ENCODE assay signal across 8 cellular contexts in genomic region chr11:62573592-62574362, GRCh38. TPM values are rescaled to one million over a fixed set of nuclear protein-coding genes. Genes with fewer than 3 reads are reported as not detected.
DNase-seq lines count a peak whose midpoint lies in the region; ATAC-seq, FAIRE-seq and TF ChIP-seq lines count a peak whose summit lies in the region.

EEF1G (minus strand) TSS chr11:62573891; CDS start chr11:62573842, 49 bp downstream.

- FAIRE-seq in GM12891 (lab: Jason Lieb, UNC): peak; percentile 88

- WGBS in adipose tissue, 3 donors: 0% methylated on average over 46 of the region's 46 CpGs
- WGBS in upper lobe of left lung, 2 donors: 0 to 1% methylated on average over 35 to 38 of the region's 46 CpGs

- H3K4me1 ChIP-seq in upper lobe of left lung: peaks cover 34 to 45% (median 39%) of the 10 kb centered on the region in 4 donors

- peaks cover 23 to 57% (median 37%) of the 10 kb centered on the region in 4 donors for H3K36me3 ChIP-seq in upper lobe of left lung

- H3K27me3 Mint-ChIP-seq in T-cell: no peaks in the 10 kb centered on the region

- peak; percentile 97 for DNase-seq in GM12891 (ENCODE audit: insufficient read length, low spot score)
- peak; percentile 95 for DNase-seq in NCI-H1436 treated with DMSO at 0.1 percent for 48 hours (lab: John Stamatoyannopoulos, UW)
- DNase-seq in T-cell: peak; percentile 91 to 100 (median 98)
- peak; percentile 99 for DNase-seq in cardiac septum (ENCODE audit: low spot score)
- DNase-seq in posterior cingulate gyrus: peak; percentile 97 to 100 (median 98)
- peak; percentile 97 to 100 for DNase-seq in upper lobe of left lung

- TF ChIP-seq EP300 in upper lobe of left lung (IDR thresholded peaks at IDR 0.05): peak in 1 of 4 donors; percentile 22

- no peaks in the 10 kb centered on the region for H3K9me3 Mint-ChIP-seq in T-cell

- peak within 1 kb of the TSS; percentile 91 to 97 for H3K27ac Mint-ChIP-seq in T-cell

- TF ChIP-seq CTCF in upper lobe of left lung (IDR thresholded peaks at IDR 0.05): peak in 1 of 6 experiments; percentile 25

- ATAC-seq in HG02840 (IDR thresholded peaks at IDR 0.05; ENCODE audit: low FRiP score, unreplicated experiment) (peak; percentile 90), T-cell (replicated peaks in 1 of 4) (peak; percentile 93 to 96 (median 94)), upper lobe of left lung (ENCODE audit: low FRiP score in 2 of 2) (peak; percentile 98)

- no peaks in the 10 kb centered on the region for H3K27me3 ChIP-seq in upper lobe of left lung

- intact Hi-C loops in cardiac septum (cut with DNase I): no loop called here
- intact Hi-C loops in posterior cingulate gyrus (cut with DNase I): loop anchor here (1.0 to 5.0 kb wide), 2 partner anchors 18 to 49 kb away; partner anchors contain the start of genes B3GAT3 and TUT1

- peak within 1 kb of the TSS; percentile 95 to 97 (median 97) for H3K4me3 Mint-ChIP-seq in T-cell

- TF ChIP-seq POLR2A in GM12891 (IDR thresholded peaks at IDR 0.05; ENCODE audit: low read depth, low read length) (peak; percentile 91), upper lobe of left lung (IDR thresholded peaks at IDR 0.05) (peak; percentile 33 to 95 (median 71))

- H3K4me3 ChIP-seq in upper lobe of left lung: peak within 1 kb of the TSS; percentile 78 to 90 (median 86)

- CTCF ChIA-PET in T-cell (lab: Charles Lee): interaction anchor here (0.6 to 1.9 kb wide), 17 partner anchors 13 to 283 kb away, joined by 3 to 27 read pairs (median 5); partner anchors contain the start of genes C11orf98 (in 1 of the 2), CSKMT (in 1 of the 2) and TUT1 (in 1 of the 2)

- H3K27ac ChIP-seq in adipose tissue (ENCODE audit: low read depth, low read length): peak within 1 kb of the TSS; percentile 48
- peak within 1 kb of the TSS; percentile 85 to 93 (median 91) for H3K27ac ChIP-seq in upper lobe of left lung

- H3K4me1 Mint-ChIP-seq in T-cell: peaks cover 55 to 56% (median 56%) of the 10 kb centered on the region in 3 donors

- H3K9me3 ChIP-seq in upper lobe of left lung: no peaks in the 10 kb centered on the region

- POLR2A ChIA-PET in T-cell (lab: Charles Lee): interaction anchor here in 1 of 2 donors (0.6 to 1.5 kb wide), 17 partner anchors 14 to 281 kb away, joined by 3 to 28 read pairs (median 4); partner anchors contain the start of genes C11orf98, CSKMT, GANAB and HNRNPUL2

- H3K36me3 Mint-ChIP-seq in T-cell: peaks cover 43% of the 10 kb centered on the region

TF ChIP-seq in GM12891, 5 proteins besides CTCF, POLR2A, EP300 and RAD21:
- TF ChIP-seq SPI1 (IDR thresholded peaks at IDR 0.05; ENCODE audit: low read depth, low read length) (no peak), POU2F2 (IDR thresholded peaks at IDR 0.05; ENCODE audit: low read depth, low read length) (0 out of 2 replicates have a peak, but pooled peaks have one; percentile 54), POLR2AphosphoS5 (IDR thresholded peaks at IDR 0.05; ENCODE audit: low read depth, low read length) (peak; percentile 87), TAF1 (IDR thresholded peaks at IDR 0.05; ENCODE audit: low read depth, low read length) (peak; percentile 100), PAX5 (IDR thresholded peaks at IDR 0.05; ENCODE audit: insufficient read depth, low read length, severe bottlenecking) (no peak)

RNA-seq across cellular contexts. Expression of gene EEF1G, which starts in this region (rescaled TPM):
- 2,783 TPM for polyA plus RNA-seq in GM12891 (2012; ENCODE audit: low read depth, missing spikeins)
- 1,000 to 10,000 TPM; 1,908 to 2,187 (median 2,119) TPM for total RNA-seq in T-cell
- 1,000 to 10,000 TPM; 1,025 to 2,248 (median 1,633) TPM for polyA plus RNA-seq in adipose tissue
- total RNA-seq in cardiac septum: 735 TPM
- 100 to 1,000 TPM; 557 to 997 (median 889) TPM for total RNA-seq in upper lobe of left lung

Comparison
In these comparisons a context has a peak if more than half of its experiments do, and no peak if none do; other contexts are left out.
1. Peak in every context shown above with its lines: DNase-seq, ATAC-seq, H3K4me3 ChIP-seq and H3K27ac ChIP-seq.